8 cellular contexts compared by ENCODE assay signal in genomic region chr20:58308290-58308679, GRCh38. TPM values are rescaled to one million over a fixed set of nuclear protein-coding genes. Genes with fewer than 3 reads are reported as not detected.
DNase-seq lines count a peak whose midpoint lies in the region; ATAC-seq, FAIRE-seq and TF ChIP-seq lines count a peak whose summit lies in the region.

No MANE protein-coding gene starts in this region.

- H3K4me2 ChIP-seq in H9 (ENCODE audit: insufficient read depth, insufficient read length, low read length) (peak overlapping the region; percentile 67), hepatocyte (peak overlapping the region; percentile 74), smooth muscle cell (peak overlapping the region; percentile 96)

- H3F3A ChIP-seq in smooth muscle cell (ENCODE audit: low read depth) = peaks cover 4% of the 10 kb centered on the region

- no peaks in the 10 kb centered on the region for H3K9me3 Mint-ChIP-seq in H9
- H3K9me3 Mint-ChIP-seq in activated T-cell treated with anti-CD3 and anti-CD28 coated beads, Interleukin-2, amount 50 U/mL, for 4 hours = no peaks in the 10 kb centered on the region

- no peak overlapping the region for H2BK15ac ChIP-seq in H9 (ENCODE audit: low read depth, low read length)

- no peak overlapping the region for H3K23ac ChIP-seq in H9 (ENCODE audit: insufficient read length, low read depth, low read length)

- H2BK12ac ChIP-seq in H9 (ENCODE audit: insufficient read length, low read depth, low read length) = no peak overlapping the region

- no peak overlapping the region for H3K14ac ChIP-seq in H9 (ENCODE audit: insufficient read depth, low read length)

- H3K9me3 ChIP-seq in H9 (ENCODE audit: control insufficient read depth, low read depth, low read length) = no peaks in the 10 kb centered on the region
- H3K9me3 ChIP-seq in hepatocyte (ENCODE audit: low read depth) = no peaks in the 10 kb centered on the region
- H3K9me3 ChIP-seq in smooth muscle cell (replicated peaks; ENCODE audit: low read depth) = no peaks in the 10 kb centered on the region

- H3K56ac ChIP-seq in H9 (ENCODE audit: insufficient read length, low read depth, low read length) = no peak overlapping the region

- H3K36me3 Mint-ChIP-seq in H9 (ENCODE audit: insufficient read depth in 1 of 3, low read depth in 3 of 3) = peaks cover 2 to 19% (median 16%) of the 10 kb centered on the region in 3 experiments
- H3K36me3 Mint-ChIP-seq in activated T-cell treated with anti-CD3 and anti-CD28 coated beads, Interleukin-2, amount 50 U/mL, for 4 hours (ENCODE audit: insufficient read depth) = peaks cover 14% of the 10 kb centered on the region

- no peaks in the 10 kb centered on the region; the same call in 1 of the 2 replicates for H3K4me1 ChIP-seq in H9 (ENCODE audit: insufficient read depth, low read length)
- peaks cover 12% of the 10 kb centered on the region for H3K4me1 ChIP-seq in hepatocyte (ENCODE audit: insufficient read depth)
- peaks cover 14% of the 10 kb centered on the region for H3K4me1 ChIP-seq in smooth muscle cell (ENCODE audit: low read depth)

- H3K79me2 ChIP-seq in H9 (ENCODE audit: insufficient read depth, low read length) (no peaks in the 10 kb centered on the region), hepatocyte (peaks cover 34% of the 10 kb centered on the region), smooth muscle cell (ENCODE audit: low read depth) (peaks cover 24% of the 10 kb centered on the region)

- no peak overlapping the region for H3K4ac ChIP-seq in H9 (ENCODE audit: low read depth, low read length)

- H3T11ph ChIP-seq in H9 (ENCODE audit: low read length) = no peak overlapping the region

- H2BK5ac ChIP-seq in H9 (ENCODE audit: insufficient read length, low read length) = no peak overlapping the region

- peaks cover 12 to 13% of the 10 kb centered on the region in 2 experiments for H3K4me1 Mint-ChIP-seq in H9
- peaks cover 73% of the 10 kb centered on the region for H3K4me1 Mint-ChIP-seq in activated T-cell treated with anti-CD3 and anti-CD28 coated beads, Interleukin-2, amount 50 U/mL, for 4 hours (ENCODE audit: low read depth)

- H3K27me3 Mint-ChIP-seq in H9 (ENCODE audit: low read depth) = no peaks in the 10 kb centered on the region
- H3K27me3 Mint-ChIP-seq in activated T-cell treated with anti-CD3 and anti-CD28 coated beads, Interleukin-2, amount 50 U/mL, for 4 hours (ENCODE audit: low read depth) = no peaks in the 10 kb centered on the region

- H3K27ac Mint-ChIP-seq in H9 = no peak overlapping the region

- H4K91ac ChIP-seq in H9 (ENCODE audit: insufficient read length, low read depth, low read length) = no peak overlapping the region

- H3K27me3 ChIP-seq in H9 (ENCODE audit: insufficient read depth, low read length) (no peaks in the 10 kb centered on the region; the same call in 1 of the 2 replicates), hepatocyte (no peaks in the 10 kb centered on the region), smooth muscle cell (ENCODE audit: low read depth) (no peaks in the 10 kb centered on the region)

- H4K5ac ChIP-seq in H9 (ENCODE audit: insufficient read length, low read depth, low read length) = no peak overlapping the region

- H3K9me2 ChIP-seq in hepatocyte (replicated peaks; ENCODE audit: insufficient read depth) = no peaks in the 10 kb centered on the region

- H3K79me1 ChIP-seq in H9 (ENCODE audit: insufficient read depth, low read depth, low read length, poor library complexity, severe bottlenecking) = no peaks in the 10 kb centered on the region

- H3K36me3 ChIP-seq in hepatocyte (replicated peaks; ENCODE audit: insufficient read depth, low read depth) = no peaks in the 10 kb centered on the region
- H3K36me3 ChIP-seq in smooth muscle cell (ENCODE audit: low read depth) = no peaks in the 10 kb centered on the region

- no peak overlapping the region for H2AK5ac ChIP-seq in H9 (ENCODE audit: insufficient read length, low read length)

- no peak for TF ChIP-seq CTCF in H9 (conservative IDR thresholded peaks at IDR 0.05)
- no peak for TF ChIP-seq CTCF in hepatocyte (IDR thresholded peaks at IDR 0.05; ENCODE audit: poor library complexity)
- TF ChIP-seq CTCF in smooth muscle cell (IDR thresholded peaks at IDR 0.05; ENCODE audit: borderline replicate concordance, insufficient read depth, poor library complexity, severe bottlenecking) = no peak

- peaks cover 13% of the 10 kb centered on the region for H3K23me2 ChIP-seq in H9 (ENCODE audit: insufficient read length, low read depth, low read length, poor library complexity, severe bottlenecking)

- H4K20me1 ChIP-seq in H9 (ENCODE audit: control insufficient read depth, insufficient read depth, insufficient read length) (no peaks in the 10 kb centered on the region), hepatocyte (ENCODE audit: insufficient read depth, poor library complexity, severe bottlenecking) (peaks cover 11% of the 10 kb centered on the region), smooth muscle cell (ENCODE audit: low read depth) (peaks cover 15% of the 10 kb centered on the region)

- no peak overlapping the region for H4K8ac ChIP-seq in H9 (replicated peaks; ENCODE audit: insufficient read length, low read depth, low read length)

- no peak overlapping the region for H2BK120ac ChIP-seq in H9 (ENCODE audit: low read depth, low read length, poor library complexity, severe bottlenecking)

- H3K4me3 ChIP-seq in hepatocyte (no peak overlapping the region), smooth muscle cell (peak overlapping the region; percentile 75)

- no CpG with 5 or more reads among the region's 9 CpGs for WGBS in H9 (ENCODE audit: extremely low coverage, insufficient read length, low lambda C conversion rate)
- WGBS in hepatocyte (ENCODE audit: low lambda C conversion rate, missing lambda C conversion rate) = 80% methylated on average over 9 of the region's 9 CpGs
- 87% methylated on average over 9 of the region's 9 CpGs for WGBS in smooth muscle cell (ENCODE audit: low lambda C conversion rate)

- H2AFZ ChIP-seq in H9 (ENCODE audit: low read length) = no peak overlapping the region
- H2AFZ ChIP-seq in hepatocyte = peak overlapping the region; percentile 75
- no peak overlapping the region for H2AFZ ChIP-seq in smooth muscle cell (ENCODE audit: low read depth)

- DNase-seq in H9 (no peak), hepatocyte (ENCODE audit: low spot score) (no peak), smooth muscle cell (lab: John Stamatoyannopoulos, UW; ENCODE audit: unreplicated experiment) (no peak), NCI-H2029 (lab: John Stamatoyannopoulos, UW) (no peak), RCC 7860 (ENCODE audit: low spot score) (no peak), foreskin melanocyte (no peak)
- DNase-seq in activated T-cell treated with anti-CD3 and anti-CD28 coated beads, Interleukin-2, amount 50 U/mL, for 4 hours = no peak

- no peak overlapping the region for H2BK20ac ChIP-seq in H9 (ENCODE audit: low read depth, low read length, poor library complexity, severe bottlenecking)

- ATAC-seq in activated T-cell treated with anti-CD3 and anti-CD28 coated beads, Interleukin-2, amount 50 U/mL, for 4 hours = no peak
- ATAC-seq in HG02938 (IDR thresholded peaks at IDR 0.05; ENCODE audit: unreplicated experiment) = no peak

- H3K18ac ChIP-seq in H9 (ENCODE audit: insufficient read length, low read depth, low read length) = no peak overlapping the region

- H3K27ac ChIP-seq in H9 (ENCODE audit: insufficient read length, low read depth, low read length) = no peak overlapping the region
- H3K27ac ChIP-seq in hepatocyte = no peak overlapping the region
- H3K27ac ChIP-seq in smooth muscle cell (ENCODE audit: low read depth) = peak overlapping the region; percentile 96

- H3K4me3 Mint-ChIP-seq in H9 = peak overlapping the region; percentile 79 to 90
- H3K4me3 Mint-ChIP-seq in activated T-cell treated with anti-CD3 and anti-CD28 coated beads, Interleukin-2, amount 50 U/mL, for 4 hours = peak overlapping the region; percentile 79

- H3K9ac ChIP-seq in H9 (ENCODE audit: extremely low read depth, insufficient read length, low read length) = no peak overlapping the region
- peak overlapping the region; percentile 83 for H3K9ac ChIP-seq in smooth muscle cell (ENCODE audit: low read depth)

- no peak for FAIRE-seq in RCC 7860 (lab: Jason Lieb, UNC)

RNA-seq across cellular contexts. Expression of gene RAB22A, which starts 1.2 kb away (rescaled TPM):
- total RNA-seq in H9 (2021) (5.7 and 6.3 TPM in 2 replicates), hepatocyte (24.0 and 26.9 TPM in 2 replicates), smooth muscle cell (23.7 and 25.0 TPM in 2 replicates)
- total RNA-seq in activated T-cell treated with anti-CD3 and anti-CD28 coated beads, Interleukin-2, amount 50 U/mL, for 4 hours = 10 to 100 TPM; 15.9 to 17.9 (median 17.3) TPM
- polyA plus RNA-seq in hepatocyte (16.7 and 18.4 TPM in 2 replicates), smooth muscle cell (14.0 and 17.3 TPM in 2 replicates)
